In genomic region chr1:211518330-211519289, GRCh38 we compare ENCODE assay signal across 12 cellular contexts. TPM values are rescaled to one million over a fixed set of nuclear protein-coding genes. Genes with fewer than 3 reads are reported as not detected.
DNase-seq lines count a peak whose midpoint lies in the region; ATAC-seq, FAIRE-seq and TF ChIP-seq lines count a peak whose summit lies in the region.
"Had no signal": no experiment of that assay in that cellular context is flagged by ENCODE, and none has a peak within 500 bp of the region (broad histone marks: within the 10 kb centered on the region; RNA-seq: fewer than 3 reads in every experiment).

No MANE protein-coding gene starts in this region.

- H3K4me3 ChIP-seq in AG10803 (ENCODE audit: low read length) (no peak overlapping the region), gastroesophageal sphincter (no peak overlapping the region)
- H3K4me3 ChIP-seq: A549 had no signal

- DNase-seq in AG10803 (ENCODE audit: low read depth) (peak; percentile 6), GM19239 (ENCODE audit: insufficient read length, low spot score) (peak; percentile 36), NCI-H774 (lab: John Stamatoyannopoulos, UW) (no peak), NCI-H510A treated with DMSO at 0.1 percent for 48 hours (lab: John Stamatoyannopoulos, UW) (no peak), ureter (ENCODE audit: low spot score) (no peak)

- no peak for TF ChIP-seq POLR2A in gastroesophageal sphincter (IDR thresholded peaks at IDR 0.05)

- H3K9me3 ChIP-seq in gastroesophageal sphincter, result no peaks in the 10 kb centered on the region
- H3K9me3 ChIP-seq: A549 had no signal

- TF ChIP-seq EP300 in gastroesophageal sphincter (IDR thresholded peaks at IDR 0.05), result no peak

- TF ChIP-seq CTCF in AG10803 (conservative IDR thresholded peaks at IDR 0.05; ENCODE audit: low read length) (no peak), gastroesophageal sphincter (IDR thresholded peaks at IDR 0.05) (no peak)

- no peaks in the 10 kb centered on the region for H3K27me3 ChIP-seq in gastroesophageal sphincter

- peak; percentile 48 for ATAC-seq in HG02678 (IDR thresholded peaks at IDR 0.05; ENCODE audit: unreplicated experiment)
- ATAC-seq in HG03575 (IDR thresholded peaks at IDR 0.05; ENCODE audit: extremely low read depth, insufficient number of reproducible peaks, low FRiP score, unreplicated experiment), result peak; percentile 45
- no peak for ATAC-seq in gastroesophageal sphincter
- ATAC-seq: A549 had no signal

- H3K4me1 ChIP-seq in gastroesophageal sphincter, result peaks cover 0 to 23% (median 4%) of the 10 kb centered on the region in 3 donors

- no peaks in the 10 kb centered on the region for H3K36me3 ChIP-seq in gastroesophageal sphincter

- H3K27ac ChIP-seq in gastroesophageal sphincter, result no peak overlapping the region

- WGBS in gastroesophageal sphincter (ENCODE audit: low coverage in 1 of 2), 2 donors, result 61 to 79% methylated on average over 4 to 7 of the region's 7 CpGs

- FAIRE-seq in GM19239 (lab: Jason Lieb, UNC), result peak; percentile 42
- FAIRE-seq: A549 had no signal

RNA-seq across cellular contexts. Expression of gene RD3, which starts 26.6 kb away (rescaled TPM):
- total RNA-seq in ureter (0.65 TPM), gastroesophageal sphincter (under 1 TPM; 0.31 to 0.69 (median 0.53) TPM)
- total RNA-seq: activated T-helper 1 cell treated with anti-CD3 and anti-CD28 coated beads, Interleukin-12 subunit alpha, Interleukin-12 subunit beta, Interleukin-2, Interleukin-4 antibody, amounts not matched to agents 30 ng/mL and 10 ng/mL and 1 ng/mL, durations not matched to agents 14 hours and 24 hours and 36 hours; HT1080; lung microvascular endothelial cell had no signal

Comparison
In these comparisons a context has a peak if more than half of its experiments do, and no peak if none do; other contexts are left out.
1. DNase-seq: peak in AG10803 (single experiment) and GM19239 (single experiment); none in NCI-H774 (single experiment), NCI-H510A treated with DMSO at 0.1 percent for 48 hours (single experiment) and ureter (single experiment).